Comparison of ENCODE assay signal across 14 cellular contexts in the genomic region with DNA sequence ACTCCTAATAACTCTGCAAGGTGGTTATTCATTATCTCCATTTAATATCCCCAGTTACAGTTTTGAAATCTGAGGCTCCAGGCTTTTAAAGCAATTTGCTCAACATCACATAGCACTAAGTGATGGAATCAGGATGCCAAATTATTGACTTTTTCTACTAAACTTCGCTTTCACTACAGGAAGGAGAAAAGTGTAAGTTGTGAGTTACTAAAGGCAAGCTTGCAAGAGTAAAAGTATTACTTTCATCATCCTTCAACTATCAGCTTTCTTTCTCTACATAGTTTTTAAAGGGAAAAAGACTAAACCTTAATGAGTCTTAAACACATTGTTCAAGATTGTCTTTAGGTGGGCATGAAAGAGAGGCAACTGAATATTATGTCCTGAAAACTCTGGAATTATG. TPM values are rescaled to one million over a fixed set of nuclear protein-coding genes. Genes with fewer than 3 reads are reported as not detected.
DNase-seq lines count a peak whose midpoint lies in the region; ATAC-seq and TF ChIP-seq lines count a peak whose summit lies in the region.
"Had no signal": no experiment of that assay in that cellular context is flagged by ENCODE, and none has a peak within 500 bp of the region (broad histone marks: within the 10 kb centered on the region; RNA-seq: fewer than 3 reads in every experiment).

No MANE protein-coding gene starts in this region.

- H2AFZ ChIP-seq in Loucy (ENCODE audit: low read length): no peak overlapping the region

- TF ChIP-seq POLR2A in esophagus squamous epithelium (IDR thresholded peaks at IDR 0.05): no peak

- H3K9me3 ChIP-seq in BLaER1 (no peaks in the 10 kb centered on the region), Loucy (ENCODE audit: insufficient read depth, low read depth, low read length) (no peaks in the 10 kb centered on the region), esophagus squamous epithelium (no peaks in the 10 kb centered on the region), psoas muscle (no peaks in the 10 kb centered on the region)
- H3K9me3 ChIP-seq: BE2C had no signal

- H3K9ac ChIP-seq in BLaER1 (no peak overlapping the region), Loucy (ENCODE audit: low read depth, low read length, poor library complexity, severe bottlenecking) (peak overlapping the region; percentile 54)

- H3F3A ChIP-seq in Loucy (ENCODE audit: low read depth): 0 out of 2 replicates have a peak, but pooled peaks cover 2% of the 10 kb centered on the region

- peaks cover 32% of the 10 kb centered on the region for H3K4me1 ChIP-seq in BLaER1
- H3K4me1 ChIP-seq in Loucy (ENCODE audit: insufficient read depth, low read length, poor library complexity, severe bottlenecking): peaks cover 59% of the 10 kb centered on the region
- peaks cover 6 to 73% (median 31%) of the 10 kb centered on the region in 3 donors for H3K4me1 ChIP-seq in esophagus squamous epithelium
- peaks cover 46% of the 10 kb centered on the region for H3K4me1 ChIP-seq in psoas muscle
- H3K4me1 ChIP-seq: BE2C had no signal

- H3K36me3 ChIP-seq in BLaER1 (no peaks in the 10 kb centered on the region), Loucy (ENCODE audit: insufficient read depth, low read length) (no peaks in the 10 kb centered on the region), esophagus squamous epithelium (no peaks in the 10 kb centered on the region), psoas muscle (ENCODE audit: insufficient read depth in 1 of 2, low read depth in 1 of 2) (no peaks in the 10 kb centered on the region)
- H3K36me3 ChIP-seq: BE2C, WERI-Rb-1 had no signal

- WGBS in esophagus squamous epithelium, 2 donors: 79 to 93% methylated on average over 1 of the region's 1 CpG
- WGBS in psoas muscle, 3 donors: 71 to 81% (median 77%) methylated on average over 1 of the region's 1 CpG

- no peak for TF ChIP-seq CTCF in Loucy (conservative IDR thresholded peaks at IDR 0.05; ENCODE audit: low read length)
- no peak for TF ChIP-seq CTCF in esophagus squamous epithelium (IDR thresholded peaks at IDR 0.05)
- TF ChIP-seq CTCF in psoas muscle (IDR thresholded peaks at IDR 0.05): no peak
- no peak for TF ChIP-seq CTCF in GM13976 (IDR thresholded peaks at IDR 0.05; ENCODE audit: borderline replicate concordance, control extremely low read depth, extremely low read depth, insufficient read depth, missing control alignments)

- in situ Hi-C loops in GM13976 (cut with MboI; ENCODE audit: low sequenced_read_pairs, unreplicated experiment): no loop called here

- H3K27ac ChIP-seq in BLaER1 (no peak overlapping the region), esophagus squamous epithelium (peak overlapping the region in 2 of 4 donors; percentile 91 to 97), psoas muscle (peak overlapping the region; percentile 97)
- H3K27ac ChIP-seq: WERI-Rb-1 had no signal

- DNase-seq in esophagus squamous epithelium (lab: John Stamatoyannopoulos, UW) (no peak), psoas muscle (no peak), anterior cingulate cortex (lab: John Stamatoyannopoulos, UW) (no peak), GM13976 (ENCODE audit: low spot score) (no peak)
- DNase-seq in activated CD8-positive, alpha-beta memory T cell treated with anti-CD3 and anti-CD28 coated beads, Interleukin-2, amount 50 U/mL, for 48 hours: no peak
- DNase-seq: BE2C; EL; NCI-H2081; NK-92 treated with Interleukin-12 subunit alpha and Interleukin-12 subunit beta, amount 100 ng/mL, for 24 hours; stimulated activated CD4-positive, alpha-beta T cell treated with anti-CD3 and anti-CD28 coated beads, Interleukin-2, amount 100 ng/mL, for 24 hours; WERI-Rb-1 had no signal

- H3K4me2 ChIP-seq in BLaER1 (peak overlapping the region; percentile 9; the same call in 1 of the 2 replicates), Loucy (ENCODE audit: low read depth, low read length, poor library complexity, severe bottlenecking) (peak overlapping the region; percentile 93)

- intact Hi-C loops in esophagus squamous epithelium (cut with DNase I): no loop called here
- intact Hi-C loops in psoas muscle (cut with DNase I): loop anchor here in 1 of 2 donors (5.0 kb wide), 4 partner anchors 44 to 119 kb away; partner anchors contain the start of gene EPS15

- H3K27me3 ChIP-seq in BLaER1 (no peaks in the 10 kb centered on the region), Loucy (ENCODE audit: insufficient read depth, low read length, poor library complexity, severe bottlenecking) (no peaks in the 10 kb centered on the region), esophagus squamous epithelium (no peaks in the 10 kb centered on the region), psoas muscle (ENCODE audit: insufficient read depth in 3 of 3, low read length in 2 of 3) (no peaks in the 10 kb centered on the region)
- H3K27me3 ChIP-seq: BE2C had no signal

- H3K4me3 ChIP-seq in BLaER1 (no peak overlapping the region), Loucy (ENCODE audit: low read length, poor library complexity, severe bottlenecking) (peak overlapping the region; percentile 99), esophagus squamous epithelium (peak overlapping the region in 3 of 4 donors; percentile 73 to 96 (median 87)), psoas muscle (peak overlapping the region; percentile 90)

- H4K20me1 ChIP-seq in BLaER1 (peaks cover 30% of the 10 kb centered on the region; the same call in 1 of the 2 replicates), Loucy (ENCODE audit: insufficient read depth, low read length, poor library complexity, severe bottlenecking) (peaks cover 3% of the 10 kb centered on the region)

- no peak for ATAC-seq in psoas muscle
- ATAC-seq in HG02884 (IDR thresholded peaks at IDR 0.05; ENCODE audit: unreplicated experiment): no peak

- H3K9me2 ChIP-seq in Loucy (replicated peaks; ENCODE audit: low read depth, low read length): no peaks in the 10 kb centered on the region

- H3K79me2 ChIP-seq in Loucy (ENCODE audit: insufficient read depth, low read length): peaks cover 66% of the 10 kb centered on the region

RNA-seq across cellular contexts. Expression of gene OSBPL9, which starts 1.8 kb away (rescaled TPM):
- 10 to 100 TPM; 13.9 to 71.9 (median 37.4) TPM for total RNA-seq in esophagus squamous epithelium
- total RNA-seq in psoas muscle: 100 to 1,000 TPM in 1 of 4 donors, 10 to 100 TPM in 3; 32.5 to 141 (median 52.0) TPM
- polyA plus RNA-seq in psoas muscle: 10 to 100 TPM; 15.6 to 84.8 (median 60.6) TPM
